Comparison of ENCODE assay signal across 20 cellular contexts in genomic region chr11:34595391-34595790, GRCh38. TPM values are rescaled to one million over a fixed set of nuclear protein-coding genes. Genes with fewer than 3 reads are reported as not detected.
A peak's percentile ranks its signal among the peaks of the same experiment; 100 is the strongest.
DNase-seq lines count a peak whose midpoint lies in the region; ATAC-seq, FAIRE-seq and TF ChIP-seq lines count a peak whose summit lies in the region.
"Had no signal": no experiment of that assay in that cellular context is flagged by ENCODE, and none has a peak within 500 bp of the region (broad histone marks: within the 10 kb centered on the region; RNA-seq: fewer than 3 reads in every experiment).

No MANE protein-coding gene starts in this region.

- no peak for ATAC-seq in foreskin keratinocyte
- no peak for ATAC-seq in GM19463 (IDR thresholded peaks at IDR 0.05; ENCODE audit: unreplicated experiment)
- ATAC-seq: GM12878, HCT116 had no signal

- H3K27ac ChIP-seq in foreskin keratinocyte: peak overlapping the region; percentile 60
- H3K27ac ChIP-seq: 22Rv1, BLaER1, GM23248, HL-60 had no signal

- H3K27me3 ChIP-seq in bronchial epithelial cell (ENCODE audit: control insufficient read depth, insufficient read depth, low read length) (no peaks in the 10 kb centered on the region), foreskin keratinocyte (no peaks in the 10 kb centered on the region)
- H3K27me3 ChIP-seq: BLaER1 had no signal

- H3K4me3 ChIP-seq in bronchial epithelial cell (ENCODE audit: low read depth, low read length): no peak overlapping the region
- H3K4me3 ChIP-seq: BLaER1, GM12878, GM23248 had no signal

- no peaks in the 10 kb centered on the region for H3K36me3 ChIP-seq in bronchial epithelial cell (ENCODE audit: control insufficient read depth, insufficient read depth, low read length)
- H3K36me3 ChIP-seq: BLaER1 had no signal

- DNase-seq in NCI-H2029 (lab: John Stamatoyannopoulos, UW) (peak; percentile 10), NCI-H2029 treated with DMSO at 0.1 percent for 48 hours (lab: John Stamatoyannopoulos, UW) (no peak), bronchial epithelial cell (ENCODE audit: low read depth) (peak; percentile 65), foreskin keratinocyte (no peak), amygdala (lab: John Stamatoyannopoulos, UW) (no peak), nucleus accumbens (lab: John Stamatoyannopoulos, UW) (no peak), CD1c-positive myeloid dendritic cell (ENCODE audit: extremely low spot score) (no peak)
- DNase-seq: AML-193; Calu3; CD4-positive, CD25-positive, alpha-beta regulatory T cell; DMS 273 treated with DMSO at 0.1 percent for 48 hours; GM23248 had no signal

- peaks cover 15% of the 10 kb centered on the region for H3K4me1 ChIP-seq in foreskin keratinocyte
- H3K4me1 ChIP-seq: BLaER1 had no signal

- no peak for FAIRE-seq in bronchial epithelial cell (lab: Jason Lieb, UNC)
- FAIRE-seq: GM12878, GM18507, H54 had no signal

- TF ChIP-seq CTCF in bronchial epithelial cell (IDR thresholded peaks at IDR 0.05; ENCODE audit: insufficient read depth, low read length, severe bottlenecking): no peak
- no peak for TF ChIP-seq CTCF in foreskin keratinocyte (conservative IDR thresholded peaks at IDR 0.05)

RNA-seq across cellular contexts. Expression of gene EHF, which starts 25.5 kb away (rescaled TPM):
- 239 and 322 TPM in 2 replicates for total RNA-seq in bronchial epithelial cell
- total RNA-seq in foreskin keratinocyte: 97.2 and 109 TPM in 2 replicates
- 9.0 and 11.2 TPM in 2 replicates for polyA plus RNA-seq in foreskin keratinocyte
- total RNA-seq: CD4-positive, CD25-positive, alpha-beta regulatory T cell; GM23248 had no signal
- polyA plus RNA-seq: CD4-positive, CD25-positive, alpha-beta regulatory T cell; GM23248 had no signal

Comparison
In these comparisons a context has a peak if more than half of its experiments do, and no peak if none do; other contexts are left out.
1. DNase-seq: peak in NCI-H2029 (single experiment) and bronchial epithelial cell (single experiment); none in NCI-H2029 treated with DMSO at 0.1 percent for 48 hours (single experiment), foreskin keratinocyte (0 of 2), amygdala (0 of 56), nucleus accumbens (0 of 56) and CD1c-positive myeloid dendritic cell (single experiment).